Comparison of ENCODE assay signal across 21 cellular contexts in genomic region chr7:19705663-19706062, GRCh38. TPM values are rescaled to one million over a fixed set of nuclear protein-coding genes. Genes with fewer than 3 reads are reported as not detected.
A peak's percentile ranks its signal among the peaks of the same experiment; 100 is the strongest.
DNase-seq lines count a peak whose midpoint lies in the region; ATAC-seq and TF ChIP-seq lines count a peak whose summit lies in the region.
"Had no signal": no experiment of that assay in that cellular context is flagged by ENCODE, and none has a peak within 500 bp of the region (broad histone marks: within the 10 kb centered on the region; RNA-seq: fewer than 3 reads in every experiment).

No MANE protein-coding gene starts in this region.

- no peaks in the 10 kb centered on the region for H3K9me3 Mint-ChIP-seq in CD4-positive, alpha-beta memory T cell
- H3K9me3 Mint-ChIP-seq in WTC11 (no peaks in the 10 kb centered on the region), memory B cell (no peaks in the 10 kb centered on the region)
- H3K9me3 Mint-ChIP-seq: activated B cell treated with CpG ODN at 0.5 μM for 24 hours; naive thymus-derived CD8-positive, alpha-beta T cell had no signal

- H3K27me3 Mint-ChIP-seq in CD4-positive, alpha-beta memory T cell: no peaks in the 10 kb centered on the region
- H3K27me3 Mint-ChIP-seq in WTC11 (ENCODE audit: low read depth) (no peaks in the 10 kb centered on the region), memory B cell (no peaks in the 10 kb centered on the region)
- H3K27me3 Mint-ChIP-seq: activated B cell treated with CpG ODN at 0.5 μM for 24 hours; naive thymus-derived CD8-positive, alpha-beta T cell had no signal

- no peak for TF ChIP-seq CTCF in WTC11 (IDR thresholded peaks at IDR 0.05)

- in situ Hi-C loops in HAP-1 (cut with MboI; ENCODE audit: low sequenced_read_pairs): loop anchor here (25.0 kb wide), 1 partner anchor 882 kb away; no protein-coding TSS in a partner anchor

- H3K4me3 ChIP-seq in CD4-positive, alpha-beta memory T cell (ENCODE audit: low read length in 2 of 2): no peak overlapping the region
- no peak overlapping the region for H3K4me3 ChIP-seq in HAP-1
- H3K4me3 ChIP-seq: dorsolateral prefrontal cortex had no signal

- no peaks in the 10 kb centered on the region for H3K9me3 ChIP-seq in CD4-positive, alpha-beta memory T cell (ENCODE audit: control insufficient read depth in 1 of 2, low read length in 2 of 2)
- no peaks in the 10 kb centered on the region for H3K9me3 ChIP-seq in HAP-1

- peaks cover 28% of the 10 kb centered on the region for H3K4me1 ChIP-seq in CD4-positive, alpha-beta memory T cell (ENCODE audit: insufficient read depth, low read length)
- H3K4me1 ChIP-seq in HAP-1: peaks cover 18% of the 10 kb centered on the region

- H3K27ac Mint-ChIP-seq in CD4-positive, alpha-beta memory T cell: peak overlapping the region in 5 of 7 donors; percentile 4 to 68 (median 39)
- H3K27ac Mint-ChIP-seq in WTC11: no peak overlapping the region
- peak overlapping the region; percentile 31 for H3K27ac Mint-ChIP-seq in memory B cell
- H3K27ac Mint-ChIP-seq: activated B cell treated with CpG ODN at 0.5 μM for 24 hours had no signal

- H3K36me3 ChIP-seq in CD4-positive, alpha-beta memory T cell (ENCODE audit: insufficient read depth, low read length): no peaks in the 10 kb centered on the region
- H3K36me3 ChIP-seq in HAP-1 (replicated peaks): no peaks in the 10 kb centered on the region

- no peak overlapping the region for H3K27ac ChIP-seq in CD4-positive, alpha-beta memory T cell (ENCODE audit: low read depth, low read length)
- H3K27ac ChIP-seq: C4-2B, dorsolateral prefrontal cortex had no signal

- no peak for DNase-seq in CD4-positive, alpha-beta memory T cell
- DNase-seq in HAP-1 (ENCODE audit: low spot score in 2 of 2): peak; percentile 12 to 32
- DNase-seq in WTC11 (ENCODE audit: low spot score): no peak
- DNase-seq in memory B cell (ENCODE audit: low spot score in 2 of 2): no peak
- DNase-seq in glomerular visceral epithelial cell (ENCODE audit: extremely low spot score): no peak
- DNase-seq in stimulated activated CD4-positive, alpha-beta T cell treated with anti-CD3 and anti-CD28 coated beads, Interleukin-15, amount 100 ng/mL, for 24 hours: no peak
- no peak for DNase-seq in NCI-H2029 treated with DMSO at 0.1 percent for 48 hours (lab: John Stamatoyannopoulos, UW)
- DNase-seq: activated B cell treated with CpG ODN at 0.5 μM for 24 hours; activated CD4-positive, alpha-beta T cell treated with anti-CD3 and anti-CD28 coated beads, Interleukin-2, amount 50 U/mL, for 48 hours; activated CD8-positive, alpha-beta memory T cell treated with anti-CD3 and anti-CD28 coated beads, Interleukin-2, amount 50 U/mL, for 4 hours; activated effector memory CD4-positive, alpha-beta T cell treated with anti-CD3 and anti-CD28 coated beads, Interleukin-2, amount 50 U/mL, for 16 hours; cerebellar nuclear complex; dorsolateral prefrontal cortex; naive thymus-derived CD8-positive, alpha-beta T cell; NCI-H146; NCI-H524 treated with DMSO at 0.1 percent for 48 hours; stimulated activated naive CD4-positive, alpha-beta T cell treated with Interleukin-2 at 50 U/mL for 16 hours; T-helper 9 cell had no signal

- peaks cover 36 to 56% (median 47%) of the 10 kb centered on the region in 4 donors for H3K4me1 Mint-ChIP-seq in CD4-positive, alpha-beta memory T cell
- H3K4me1 Mint-ChIP-seq in WTC11 (peaks cover 36% of the 10 kb centered on the region), memory B cell (peaks cover 31% of the 10 kb centered on the region)

- no peak overlapping the region for H3K4me3 Mint-ChIP-seq in CD4-positive, alpha-beta memory T cell
- H3K4me3 Mint-ChIP-seq in WTC11 (peak overlapping the region; percentile 9; the same call in 1 of the 2 replicates), memory B cell (no peak overlapping the region)

- POLR2A ChIA-PET in CD4-positive, alpha-beta memory T cell (lab: Charles Lee; ENCODE audit: partially characterized antibody): no interaction called here
- POLR2A ChIA-PET in WTC11 (lab: Charles Lee): no interaction called here

- H3K27me3 ChIP-seq in CD4-positive, alpha-beta memory T cell (ENCODE audit: insufficient read depth, low read length): no peaks in the 10 kb centered on the region
- no peaks in the 10 kb centered on the region for H3K27me3 ChIP-seq in HAP-1 (ENCODE audit: low read depth)
- H3K27me3 ChIP-seq: dorsolateral prefrontal cortex had no signal

- CTCF ChIA-PET in CD4-positive, alpha-beta memory T cell (lab: Charles Lee; ENCODE audit: partially characterized antibody): interaction anchor here (2.6 kb wide), 1 partner anchor 8 kb away, joined by 6 read pairs; no protein-coding TSS in a partner anchor
- CTCF ChIA-PET in WTC11 (lab: Charles Lee): interaction anchor here (1.0 kb wide), 1 partner anchor 8 kb away, joined by 4 read pairs; no protein-coding TSS in a partner anchor

- intact Hi-C loops in CD4-positive, alpha-beta memory T cell (cut with micrococcal nuclease): no loop called here

- ATAC-seq in WTC11: peak; percentile 50
- no peak for ATAC-seq in memory B cell (ENCODE audit: low read depth)
- no peak for ATAC-seq in GM18498 (IDR thresholded peaks at IDR 0.05; ENCODE audit: unreplicated experiment)
- ATAC-seq: naive thymus-derived CD8-positive, alpha-beta T cell; sciatic nerve had no signal

- peaks cover 24 to 30% of the 10 kb centered on the region in 2 donors for H3K36me3 Mint-ChIP-seq in CD4-positive, alpha-beta memory T cell
- H3K36me3 Mint-ChIP-seq in WTC11 (peaks cover 6% of the 10 kb centered on the region; the same call in 1 of the 2 replicates), memory B cell (peaks cover 10% of the 10 kb centered on the region)

TF ChIP-seq in WTC11, 78 proteins besides CTCF, POLR2A, EP300 and RAD21 (continues in another document):
- no peak for TF ChIP-seq ARID4B (CRISPR knock-in tag; IDR thresholded peaks at IDR 0.05; ENCODE audit: borderline replicate concordance)
- TF ChIP-seq, protein P1, sequence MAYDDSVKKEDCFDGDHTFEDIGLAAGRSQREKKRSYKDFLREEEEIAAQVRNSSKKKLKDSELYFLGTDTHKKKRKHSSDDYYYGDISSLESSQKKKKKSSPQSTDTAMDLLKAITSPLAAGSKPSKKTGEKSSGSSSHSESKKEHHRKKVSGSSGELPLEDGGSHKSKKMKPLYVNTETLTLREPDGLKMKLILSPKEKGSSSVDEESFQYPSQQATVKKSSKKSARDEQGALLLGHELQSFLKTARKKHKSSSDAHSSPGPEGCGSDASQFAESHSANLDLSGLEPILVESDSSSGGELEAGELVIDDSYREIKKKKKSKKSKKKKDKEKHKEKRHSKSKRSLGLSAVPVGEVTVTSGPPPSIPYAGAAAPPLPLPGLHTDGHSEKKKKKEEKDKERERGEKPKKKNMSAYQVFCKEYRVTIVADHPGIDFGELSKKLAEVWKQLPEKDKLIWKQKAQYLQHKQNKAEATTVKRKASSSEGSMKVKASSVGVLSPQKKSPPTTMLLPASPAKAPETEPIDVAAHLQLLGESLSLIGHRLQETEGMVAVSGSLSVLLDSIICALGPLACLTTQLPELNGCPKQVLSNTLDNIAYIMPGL (CRISPR knock-in tag; IDR thresholded peaks at IDR 0.05): no peak
- TF ChIP-seq E2F4 (CRISPR knock-in tag; IDR thresholded peaks at IDR 0.05; ENCODE audit: borderline replicate concordance, low read depth): no peak

RNA-seq across cellular contexts. Expression of gene POLR1F, which starts 3.2 kb away (rescaled TPM):
- total RNA-seq in CD4-positive, alpha-beta memory T cell: 10 to 100 TPM; 11.9 to 12.4 TPM
- polyA plus RNA-seq in CD4-positive, alpha-beta memory T cell: 10 to 100 TPM; 35.2 to 36.1 TPM
- total RNA-seq in WTC11 (2021): 18.6 to 22.3 TPM (median 19.2 TPM) in 3 replicates

Comparison
In these comparisons a context has a peak if more than half of its experiments do, and no peak if none do; other contexts are left out.
1. DNase-seq: peak in HAP-1 (2 of 2); none in CD4-positive, alpha-beta memory T cell (0 of 5), WTC11 (single experiment), memory B cell (0 of 2), glomerular visceral epithelial cell (single experiment), stimulated activated CD4-positive, alpha-beta T cell treated with anti-CD3 and anti-CD28 coated beads, Interleukin-15, amount 100 ng/mL, for 24 hours (single experiment) and NCI-H2029 treated with DMSO at 0.1 percent for 48 hours (single experiment).